In genomic region chrX:1489354-1489753, GRCh38 we compare ENCODE assay signal across 3 cellular contexts. TPM values are rescaled to one million over a fixed set of nuclear protein-coding genes. Genes with fewer than 3 reads are reported as not detected.
"Had no signal": no experiment of that assay in that cellular context is flagged by ENCODE, and none has a peak within 500 bp of the region (broad histone marks: within the 10 kb centered on the region; RNA-seq: fewer than 3 reads in every experiment).

No MANE protein-coding gene starts in this region.

RNA-seq across cellular contexts. Expression of gene P2RY8, which starts 47.6 kb away (rescaled TPM):
- total RNA-seq: cardiac muscle cell, fibroblast of lung, fibroblast of villous mesenchyme had no signal
- polyA plus RNA-seq: cardiac muscle cell, fibroblast of lung had no signal
